ENCODE assay signal across 8 cellular contexts in genomic region chr3:88058593-88059379, GRCh38. TPM values are rescaled to one million over a fixed set of nuclear protein-coding genes. Genes with fewer than 3 reads are reported as not detected.
DNase-seq lines count a peak whose midpoint lies in the region; ATAC-seq, FAIRE-seq and TF ChIP-seq lines count a peak whose summit lies in the region.

TSS of gene CGGBP1 (minus strand) at chr3:88059005. CDS start at chr3:88055976, 3,029 bp downstream.
TSS of gene ZNF654 (plus strand) at chr3:88059255. CDS start at chr3:88059320, 65 bp downstream.

- no peak within 1 kb of the TSS for H3K23ac ChIP-seq in trophoblast cell (ENCODE audit: low read length)

- no peaks in the 10 kb centered on the region for H3K27me3 Mint-ChIP-seq in T-cell

- no peak for TF ChIP-seq EP300 in transverse colon (IDR thresholded peaks at IDR 0.05; ENCODE audit: low read depth)

- H3K9me3 Mint-ChIP-seq in T-cell: no peaks in the 10 kb centered on the region

- intact Hi-C loops in cardiac septum (cut with DNase I): loop anchor here (2.0 kb wide), 2 partner anchors 46 to 90 kb away; partner anchors contain the start of gene C3orf38
- intact Hi-C loops in transverse colon (cut with DNase I; ENCODE audit: low total_unique reads): no loop called here

- peak; percentile 96 for FAIRE-seq in GM12891 (lab: Jason Lieb, UNC)

- H3K4me1 ChIP-seq in trophoblast cell (ENCODE audit: control insufficient read depth in 1 of 2, insufficient read depth in 2 of 2, low read length in 2 of 2) (no peaks in the 10 kb centered on the region), transverse colon (peaks cover 0 to 47% (median 27%) of the 10 kb centered on the region in 4 donors)

- peak within 1 kb of the TSS; percentile 100 for H4K12ac ChIP-seq in trophoblast cell (ENCODE audit: low read depth, low read length)

- H3K36me3 ChIP-seq in trophoblast cell (ENCODE audit: control insufficient read depth in 1 of 2, insufficient read depth in 2 of 2, low read length in 2 of 2) (peaks cover 4 to 6% of the 10 kb centered on the region in 2 experiments), transverse colon (peaks cover 0 to 12% (median 6%) of the 10 kb centered on the region in 4 donors)

- H4K8ac ChIP-seq in trophoblast cell (ENCODE audit: low read depth, low read length): peak within 1 kb of the TSS; percentile 96

- peaks cover 15% of the 10 kb centered on the region for H3K79me1 ChIP-seq in trophoblast cell (ENCODE audit: low read length)

- H2AK5ac ChIP-seq in trophoblast cell (ENCODE audit: low read length): peak within 1 kb of the TSS; percentile 48

- H3K4me3 ChIP-seq in trophoblast cell (ENCODE audit: low read depth, low read length) (peak within 1 kb of the TSS; percentile 98), transverse colon (peak within 1 kb of the TSS; percentile 88 to 100 (median 98))

- peak; percentile 78 for DNase-seq in GM12891 (ENCODE audit: insufficient read length, low spot score)
- peak; percentile 85 for DNase-seq in NCI-H1436 treated with DMSO at 0.1 percent for 48 hours (lab: John Stamatoyannopoulos, UW)
- peak; percentile 92 to 100 (median 98) for DNase-seq in T-cell
- peak; percentile 99 for DNase-seq in cardiac septum (ENCODE audit: low spot score)
- DNase-seq in trophoblast cell: peak; percentile 99
- DNase-seq in transverse colon: peak; percentile 99

- peaks cover 60 to 72% (median 62%) of the 10 kb centered on the region in 3 donors for H3K4me1 Mint-ChIP-seq in T-cell

- peak within 1 kb of the TSS; percentile 72 for H3K4ac ChIP-seq in trophoblast cell (ENCODE audit: low read depth, low read length)

- peaks cover 18% of the 10 kb centered on the region for H3K36me3 Mint-ChIP-seq in T-cell

- H4K91ac ChIP-seq in trophoblast cell (ENCODE audit: low read depth, low read length): peak within 1 kb of the TSS; percentile 96

- CTCF ChIA-PET in T-cell (lab: Charles Lee): interaction anchor here (0.5 to 2.1 kb wide), 8 partner anchors 27 to 91 kb away, joined by 3 to 7 read pairs (median 5); partner anchors contain the start of gene C3orf38 (in 1 of the 2)

- H3K4me3 Mint-ChIP-seq in T-cell: peak within 1 kb of the TSS; percentile 97 to 100 (median 99)

- ATAC-seq in HG02840 (IDR thresholded peaks at IDR 0.05; ENCODE audit: low FRiP score, unreplicated experiment): peak; percentile 97
- ATAC-seq in T-cell (replicated peaks in 1 of 4): peak; percentile 91 to 94 (median 92)

- 0 to 1% (median 0%) methylated on average over 66 to 76 of the region's 76 CpGs for WGBS in adipose tissue, 3 donors
- WGBS in trophoblast cell (ENCODE audit: extremely low coverage, insufficient coverage, insufficient read length): no CpG with 5 or more reads among the region's 76 CpGs
- 0 to 1% methylated on average over 11 to 70 of the region's 76 CpGs for WGBS in transverse colon (ENCODE audit: low coverage in 1 of 2), 2 donors

- H2BK120ac ChIP-seq in trophoblast cell (ENCODE audit: insufficient read depth, low read length, poor library complexity): peak within 1 kb of the TSS; percentile 91

- H2BK12ac ChIP-seq in trophoblast cell (ENCODE audit: low read length): peak within 1 kb of the TSS; percentile 78

- peaks cover 16% of the 10 kb centered on the region for H3K79me2 ChIP-seq in trophoblast cell (ENCODE audit: control insufficient read depth, insufficient read depth, low read length, poor library complexity)

- peak within 1 kb of the TSS; percentile 97 for H3K14ac ChIP-seq in trophoblast cell (ENCODE audit: low read length)

- no peaks in the 10 kb centered on the region for H3K9me3 ChIP-seq in trophoblast cell (ENCODE audit: insufficient read depth, low read depth, low read length)
- H3K9me3 ChIP-seq in transverse colon: no peaks in the 10 kb centered on the region

- H3K27me3 ChIP-seq in trophoblast cell (ENCODE audit: insufficient read depth, low read length) (no peaks in the 10 kb centered on the region), transverse colon (no peaks in the 10 kb centered on the region)

- H3K4me2 ChIP-seq in trophoblast cell (ENCODE audit: low read length): peak within 1 kb of the TSS; percentile 66

- peak within 1 kb of the TSS; percentile 96 for H2AFZ ChIP-seq in trophoblast cell (ENCODE audit: insufficient read depth, low read length, poor library complexity)

- H3K27ac Mint-ChIP-seq in T-cell: peak within 1 kb of the TSS; percentile 97 to 98

- H3K9ac ChIP-seq in trophoblast cell (ENCODE audit: low read length): peak within 1 kb of the TSS; percentile 99

- peak within 1 kb of the TSS; percentile 94 for H3K18ac ChIP-seq in trophoblast cell (ENCODE audit: low read length)

- in situ Hi-C loops in transverse colon (cut with MboI; ENCODE audit: low pct_ligation_motif_present in 1 of 4, low pct_unique_long_range_greater_than_20kb in 1 of 4, low sequenced_read_pairs in 3 of 4): no loop called here

- POLR2A ChIA-PET in T-cell (lab: Charles Lee): interaction anchor here (0.6 to 1.4 kb wide), 11 partner anchors 15 to 832 kb away, joined by 3 to 11 read pairs (median 4); partner anchors contain the start of genes C3orf38 (in 2 of the 2) and CHMP2B (in 1 of the 2)

- TF ChIP-seq CTCF in transverse colon (IDR thresholded peaks at IDR 0.05): no peak

- TF ChIP-seq POLR2A in GM12891 (IDR thresholded peaks at IDR 0.05; ENCODE audit: low read depth, low read length) (peak; percentile 73), transverse colon (IDR thresholded peaks at IDR 0.05) (peak; percentile 89)

- peak within 1 kb of the TSS; percentile 95 for H2BK5ac ChIP-seq in trophoblast cell (ENCODE audit: low read depth, low read length, poor library complexity)

- peak within 1 kb of the TSS; percentile 71 for H3K27ac ChIP-seq in adipose tissue (ENCODE audit: low read depth, low read length)
- H3K27ac ChIP-seq in trophoblast cell (ENCODE audit: low read depth, low read length): peak within 1 kb of the TSS; percentile 97
- H3K27ac ChIP-seq in transverse colon: peak within 1 kb of the TSS; percentile 96 to 98 (median 96)

TF ChIP-seq in GM12891, 5 proteins besides CTCF, POLR2A, EP300 and RAD21:
- TF ChIP-seq POU2F2 (IDR thresholded peaks at IDR 0.05; ENCODE audit: low read depth, low read length) (0 out of 2 replicates have a peak, but pooled peaks have one; percentile 25), SPI1 (IDR thresholded peaks at IDR 0.05; ENCODE audit: low read depth, low read length) (peak; percentile 34; the same call in 1 of the 2 replicates), POLR2AphosphoS5 (IDR thresholded peaks at IDR 0.05; ENCODE audit: low read depth, low read length) (peak; percentile 79), TAF1 (IDR thresholded peaks at IDR 0.05; ENCODE audit: low read depth, low read length) (peak; percentile 54; the same call in 1 of the 2 replicates), PAX5 (IDR thresholded peaks at IDR 0.05; ENCODE audit: insufficient read depth, low read length, severe bottlenecking) (no peak)

RNA-seq across cellular contexts. Expression of gene CGGBP1, which starts in this region (rescaled TPM):
- polyA plus RNA-seq in GM12891 (2012; ENCODE audit: low read depth, missing spikeins): 25.1 TPM
- total RNA-seq in T-cell (100 to 1,000 TPM in 4 of 5 donors, 10 to 100 TPM in 1; 95.7 to 131 (median 112) TPM), cardiac septum (48.5 TPM), transverse colon (100 to 1,000 TPM in 1 of 4 donors, 10 to 100 TPM in 3; 36.7 to 264 (median 63.2) TPM)
- 10 to 100 TPM; 16.6 to 48.2 (median 31.5) TPM for polyA plus RNA-seq in adipose tissue
- polyA plus RNA-seq in trophoblast cell (2013): 63.6 and 64.8 TPM in 2 replicates

RNA-seq across cellular contexts. Expression of gene ZNF654, which starts in this region (rescaled TPM):
- 5.9 TPM for polyA plus RNA-seq in GM12891 (2012; ENCODE audit: low read depth, missing spikeins)
- total RNA-seq in T-cell: 10 to 100 TPM; 14.1 to 21.5 (median 17.1) TPM
- 1 to 10 TPM; 2.3 to 4.4 (median 4.1) TPM for polyA plus RNA-seq in adipose tissue
- total RNA-seq in cardiac septum: 14.7 TPM
- 7.4 and 7.5 TPM in 2 replicates for polyA plus RNA-seq in trophoblast cell (2013)
- total RNA-seq in transverse colon: 10 to 100 TPM in 3 of 4 donors, 1 to 10 TPM in 1; 7.2 to 16.8 (median 13.5) TPM

Comparison
In these comparisons a context has a peak if more than half of its experiments do, and no peak if none do; other contexts are left out.
1. Peak in every context shown above with its lines: DNase-seq, ATAC-seq, H3K4me3 ChIP-seq and H3K27ac ChIP-seq.